18 cellular contexts compared by ENCODE assay signal in the genomic region with DNA sequence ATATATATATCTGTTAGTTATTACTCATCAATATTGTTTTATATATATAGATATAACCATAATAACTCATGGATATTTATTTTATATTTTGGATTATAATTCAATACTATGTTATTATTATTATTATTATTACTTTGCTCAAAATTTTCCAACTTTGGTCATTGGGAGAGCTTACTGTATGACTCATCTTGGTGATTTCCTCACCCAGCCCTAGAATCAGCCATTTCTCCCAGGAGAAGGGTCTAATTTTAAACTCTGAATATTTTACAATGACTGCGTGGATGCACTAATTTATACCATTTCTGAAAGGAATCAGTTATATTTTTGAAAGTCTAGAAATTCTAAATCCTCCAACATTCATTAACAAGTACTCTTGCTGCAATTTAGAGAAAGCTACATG.
"Had no signal": no experiment of that assay in that cellular context is flagged by ENCODE, and none has a peak within 500 bp of the region (broad histone marks: within the 10 kb centered on the region; RNA-seq: fewer than 3 reads in every experiment).

No MANE protein-coding gene starts in this region.

- H3K36me3 ChIP-seq: neutrophil, right atrium auricular region, sigmoid colon, tibial artery, upper lobe of left lung, vagina had no signal

- ATAC-seq: effector memory CD8-positive, alpha-beta T cell; left colon; left ventricle myocardium superior; naive thymus-derived CD8-positive, alpha-beta T cell; psoas muscle; stimulated activated naive CD8-positive, alpha-beta T cell treated with anti-CD3 and anti-CD28 coated beads, Interleukin-15, Interleukin-2, amounts not matched to agents 100 U/mL and 50 U/mL, for 24 hours had no signal

- H3K27me3 ChIP-seq: hepatocyte, neutrophil, right atrium auricular region, sigmoid colon, tibial artery, upper lobe of left lung, vagina had no signal

- H3K4me2 ChIP-seq: hepatocyte had no signal

- H3K27me3 Mint-ChIP-seq: dendritic cell treated with granulocyte-macrophage colony-stimulating factor and Interleukin-4, amounts not matched to agents 40 ng/mL and 50 ng/mL, for 4 days; effector memory CD8-positive, alpha-beta T cell; naive thymus-derived CD8-positive, alpha-beta T cell had no signal

- H3K4me1 ChIP-seq: psoas muscle, right atrium auricular region, sigmoid colon, tibial artery, upper lobe of left lung, vagina had no signal

- H3K27ac Mint-ChIP-seq: dendritic cell treated with granulocyte-macrophage colony-stimulating factor and Interleukin-4, amounts not matched to agents 40 ng/mL and 50 ng/mL, for 4 days; effector memory CD8-positive, alpha-beta T cell; naive thymus-derived CD8-positive, alpha-beta T cell had no signal

- H2AFZ ChIP-seq: hepatocyte had no signal

- H3K36me3 Mint-ChIP-seq: naive thymus-derived CD8-positive, alpha-beta T cell had no signal

- H3K4me1 Mint-ChIP-seq: naive thymus-derived CD8-positive, alpha-beta T cell had no signal

- DNase-seq: effector memory CD8-positive, alpha-beta T cell; foreskin melanocyte; left colon; left ventricle myocardium superior; naive thymus-derived CD8-positive, alpha-beta T cell; psoas muscle; sigmoid colon; small intestine; stimulated activated CD4-positive, alpha-beta T cell treated with anti-CD3 and anti-CD28 coated beads, Interleukin-12 subunit alpha, Interleukin-12 subunit beta, amount 100 ng/mL, for 4 hours; stimulated activated naive CD8-positive, alpha-beta T cell treated with anti-CD3 and anti-CD28 coated beads, Interleukin-15, Interleukin-2, amounts not matched to agents 100 U/mL and 50 U/mL, for 24 hours; tibial artery; upper lobe of left lung had no signal

- H3K4me3 ChIP-seq: hepatocyte, lung, psoas muscle, right atrium auricular region, sigmoid colon, tibial artery, upper lobe of left lung, vagina had no signal

- H3K4me3 Mint-ChIP-seq: dendritic cell treated with granulocyte-macrophage colony-stimulating factor and Interleukin-4, amounts not matched to agents 40 ng/mL and 50 ng/mL, for 4 days; effector memory CD8-positive, alpha-beta T cell; naive thymus-derived CD8-positive, alpha-beta T cell had no signal

- H3K79me2 ChIP-seq: hepatocyte had no signal

- H3K27ac ChIP-seq: hepatocyte, neutrophil, psoas muscle, right atrium auricular region, sigmoid colon, tibial artery, upper lobe of left lung, vagina had no signal

- H3K9me3 ChIP-seq: neutrophil, psoas muscle, right atrium auricular region, sigmoid colon, upper lobe of left lung, vagina had no signal
